In genomic region chr9:131657456-131657855, GRCh38 we compare ENCODE assay signal across 13 cellular contexts.
DNase-seq lines count a peak whose midpoint lies in the region; ATAC-seq, FAIRE-seq and TF ChIP-seq lines count a peak whose summit lies in the region.
"Had no signal": no experiment of that assay in that cellular context is flagged by ENCODE, and none has a peak within 500 bp of the region (broad histone marks: within the 10 kb centered on the region; RNA-seq: fewer than 3 reads in every experiment).

No MANE protein-coding gene starts in this region.

- POLR2A ChIA-PET in HepG2 (lab: Yijun Ruan, JAX): no interaction called here
- POLR2A ChIA-PET in activated CD4-positive, alpha-beta memory T cell treated with anti-CD3 and anti-CD28 coated beads, Interleukin-2, amount 10 ng/mL, durations not matched to agents 7 days and 5 days (lab: Charles Lee): interaction anchor here (2.1 to 6.4 kb wide), 4 partner anchors 10 to 75 kb away, joined by 6 to 61 read pairs (median 16); no protein-coding TSS in a partner anchor

- H4K20me1 ChIP-seq in HepG2 (ENCODE audit: insufficient read depth, low read length): no peaks in the 10 kb centered on the region
- H4K20me1 ChIP-seq in keratinocyte (ENCODE audit: control insufficient read depth, extremely low read depth, insufficient read depth, low read length): no peaks in the 10 kb centered on the region

- WGBS in right lobe of liver (ENCODE audit: insufficient coverage, low coverage, low lambda C conversion rate, missing lambda C conversion rate): 89% methylated on average over 5 of the region's 8 CpGs
- 84% methylated on average over 8 of the region's 8 CpGs for WGBS in HepG2 (ENCODE audit: low lambda C conversion rate)
- 70 to 73% methylated on average over 8 of the region's 8 CpGs for WGBS in upper lobe of left lung, 2 donors

- no peak overlapping the region for H2AFZ ChIP-seq in HepG2 (ENCODE audit: low read length)
- no peak overlapping the region for H2AFZ ChIP-seq in keratinocyte (ENCODE audit: control insufficient read depth, low read length)

- H3K36me3 Mint-ChIP-seq in activated CD4-positive, alpha-beta memory T cell treated with anti-CD3 and anti-CD28 coated beads, Interleukin-2, amount 10 ng/mL, durations not matched to agents 7 days and 5 days (ENCODE audit: low read depth): peaks cover 27% of the 10 kb centered on the region

- no peak for TF ChIP-seq EP300 in HepG2 (IDR thresholded peaks at IDR 0.05; ENCODE audit: low read depth in 2 of 2, low read length in 2 of 2)
- no peak for TF ChIP-seq EP300 in HepG2 (CRISPR knock-in tag; IDR thresholded peaks at IDR 0.05; ENCODE audit: borderline replicate concordance)
- TF ChIP-seq EP300 in upper lobe of left lung (IDR thresholded peaks at IDR 0.05): no peak

- no TSS peak for BruUV-seq in HepG2 (replicated peaks; lab: Mats Ljungman, UMichigan)

- no peaks in the 10 kb centered on the region for H3K9me3 Mint-ChIP-seq in activated CD4-positive, alpha-beta memory T cell treated with anti-CD3 and anti-CD28 coated beads, Interleukin-2, amount 10 ng/mL, durations not matched to agents 7 days and 5 days

- H3K9me3 ChIP-seq in right lobe of liver: no peaks in the 10 kb centered on the region
- H3K9me3 ChIP-seq in HepG2 (ENCODE audit: low read length): no peaks in the 10 kb centered on the region
- no peaks in the 10 kb centered on the region for H3K9me3 ChIP-seq in keratinocyte (ENCODE audit: control insufficient read depth, low read depth, low read length)
- no peaks in the 10 kb centered on the region for H3K9me3 ChIP-seq in upper lobe of left lung
- H3K9me3 ChIP-seq: SJCRH30 had no signal

- no peaks in the 10 kb centered on the region for H3K9me1 ChIP-seq in keratinocyte (ENCODE audit: control insufficient read depth, extremely low read depth, insufficient read depth, low read length)

- FAIRE-seq in HepG2 (lab: Jason Lieb, UNC): no peak
- no peak for FAIRE-seq in keratinocyte (lab: Jason Lieb, UNC)

- dilution Hi-C loops in keratinocyte (cut with MboI; ENCODE audit: extremely low pct_ligation_motif_present, low sequenced_read_pairs): no loop called here

- H3K9ac ChIP-seq in HepG2 (ENCODE audit: insufficient read depth, low read depth, low read length) (no peak overlapping the region), keratinocyte (ENCODE audit: control insufficient read depth, extremely low read depth, insufficient read depth, low read length) (no peak overlapping the region)

- TF ChIP-seq POLR2A in right lobe of liver (IDR thresholded peaks at IDR 0.05): no peak
- no peak for TF ChIP-seq POLR2A in HepG2 (IDR thresholded peaks at IDR 0.05; ENCODE audit: insufficient read depth in 1 of 2, low read depth in 2 of 2, low read length in 2 of 2)
- TF ChIP-seq POLR2A in upper lobe of left lung (IDR thresholded peaks at IDR 0.05): no peak

- H3K4me3 Mint-ChIP-seq in activated CD4-positive, alpha-beta memory T cell treated with anti-CD3 and anti-CD28 coated beads, Interleukin-2, amount 10 ng/mL, durations not matched to agents 7 days and 5 days: no peak overlapping the region

- peaks cover 42% of the 10 kb centered on the region for H3K79me2 ChIP-seq in HepG2 (ENCODE audit: insufficient read depth, low read length)
- H3K79me2 ChIP-seq in keratinocyte (ENCODE audit: control insufficient read depth, insufficient read depth, low read length): peaks cover 24% of the 10 kb centered on the region

- intact Hi-C loops in right lobe of liver (cut with DNase I) (loop anchor here in 1 of 2 donors (10.0 kb wide), 1 partner anchor 77 kb away; no protein-coding TSS in a partner anchor), HepG2 (cut with micrococcal nuclease; ENCODE audit: unreplicated experiment) (loop anchor here (5.0 kb wide), 1 partner anchor 50 kb away; no protein-coding TSS in a partner anchor)

- H3K4me2 ChIP-seq in HepG2 (ENCODE audit: low read depth, low read length): no peak overlapping the region
- H3K4me2 ChIP-seq in keratinocyte (ENCODE audit: control insufficient read depth, extremely low read depth, insufficient read depth, low read depth, low read length): peak overlapping the region; percentile 74

- TF ChIP-seq RAD21 in HepG2 (CRISPR knock-in tag; IDR thresholded peaks at IDR 0.05): no peak

- H3K36me3 ChIP-seq in right lobe of liver (no peaks in the 10 kb centered on the region), HepG2 (replicated peaks in 1 of 2; ENCODE audit: control insufficient read depth in 1 of 2, insufficient read depth in 2 of 2, low read length in 2 of 2) (no peaks in the 10 kb centered on the region; a peak in 1 of 5 replicates), keratinocyte (ENCODE audit: control insufficient read depth in 2 of 2, extremely low read depth in 1 of 2, insufficient read depth in 2 of 2, low read length in 2 of 2) (no peaks in the 10 kb centered on the region), upper lobe of left lung (no peaks in the 10 kb centered on the region)
- H3K36me3 ChIP-seq: SJCRH30 had no signal

- peaks cover 86% of the 10 kb centered on the region for H3K4me1 Mint-ChIP-seq in activated CD4-positive, alpha-beta memory T cell treated with anti-CD3 and anti-CD28 coated beads, Interleukin-2, amount 10 ng/mL, durations not matched to agents 7 days and 5 days

- no peaks in the 10 kb centered on the region for H3K27me3 Mint-ChIP-seq in activated CD4-positive, alpha-beta memory T cell treated with anti-CD3 and anti-CD28 coated beads, Interleukin-2, amount 10 ng/mL, durations not matched to agents 7 days and 5 days

- DNase-seq in right lobe of liver: no peak
- DNase-seq in HepG2 (ENCODE audit: low spot score): no peak
- DNase-seq in activated CD4-positive, alpha-beta memory T cell treated with anti-CD3 and anti-CD28 coated beads, Interleukin-2, amount 10 ng/mL, durations not matched to agents 7 days and 5 days: no peak
- DNase-seq in keratinocyte (ENCODE audit: low read depth, low spot score): no peak
- no peak for DNase-seq in upper lobe of left lung
- no peak for DNase-seq in NCI-H345 (lab: John Stamatoyannopoulos, UW)
- no peak for DNase-seq in activated effector memory CD4-positive, alpha-beta T cell treated with Interleukin-2 at 50 U/mL for 16 hours
- DNase-seq: DMS 273 treated with DMSO at 0.1 percent for 48 hours, GOT3, kidney glomerular epithelial cell, NCI-H1092, SJCRH30 had no signal

- H3K27me3 ChIP-seq in right lobe of liver: no peaks in the 10 kb centered on the region
- no peaks in the 10 kb centered on the region for H3K27me3 ChIP-seq in HepG2 (ENCODE audit: control insufficient read depth in 1 of 2, insufficient read depth in 2 of 2, low read length in 2 of 2)
- no peaks in the 10 kb centered on the region for H3K27me3 ChIP-seq in keratinocyte (ENCODE audit: control insufficient read depth, extremely low read depth, insufficient read depth, low read length)
- no peaks in the 10 kb centered on the region for H3K27me3 ChIP-seq in upper lobe of left lung
- H3K27me3 ChIP-seq: SJCRH30 had no signal

- CTCF ChIA-PET in HepG2 (lab: Yijun Ruan, JAX; ENCODE audit: low intra/inter-chr PET ratio, low total read pairs): interaction anchor here (3.0 kb wide), 1 partner anchor 82 kb away, joined by 8 read pairs; the partner anchor contains the start of gene RAPGEF1
- CTCF ChIA-PET in activated CD4-positive, alpha-beta memory T cell treated with anti-CD3 and anti-CD28 coated beads, Interleukin-2, amount 10 ng/mL, durations not matched to agents 7 days and 5 days (lab: Charles Lee): no interaction called here

- H3K4me1 ChIP-seq in right lobe of liver (peaks cover 0 to 36% (median 17%) of the 10 kb centered on the region in 4 donors), HepG2 (ENCODE audit: insufficient read depth, low read length) (peaks cover 46% of the 10 kb centered on the region), keratinocyte (ENCODE audit: control insufficient read depth, extremely low read depth, insufficient read depth, low read length) (peaks cover 40% of the 10 kb centered on the region), upper lobe of left lung (peaks cover 49 to 76% (median 64%) of the 10 kb centered on the region in 4 donors)

- H3K4me3 ChIP-seq in right lobe of liver: no peak overlapping the region
- no peak overlapping the region for H3K4me3 ChIP-seq in HepG2 (replicated peaks in 1 of 3; ENCODE audit: insufficient read depth in 1 of 3, low read depth in 2 of 3, low read length in 3 of 3)
- H3K4me3 ChIP-seq in keratinocyte (ENCODE audit: control insufficient read depth in 2 of 3, extremely low read depth in 1 of 3, insufficient read depth in 2 of 3, low read depth in 1 of 3, low read length in 3 of 3): no peak overlapping the region
- H3K4me3 ChIP-seq in upper lobe of left lung: no peak overlapping the region
- H3K4me3 ChIP-seq: SJCRH30 had no signal

- H3K27ac ChIP-seq in right lobe of liver: peak overlapping the region; percentile 1 to 34 (median 24)
- H3K27ac ChIP-seq in HepG2 (ENCODE audit: extremely low read length, insufficient read depth, low read length): no peak overlapping the region
- H3K27ac ChIP-seq in keratinocyte (ENCODE audit: control insufficient read depth, insufficient read depth, low read length): peak overlapping the region; percentile 67
- peak overlapping the region; percentile 70 to 87 (median 82) for H3K27ac ChIP-seq in upper lobe of left lung

- ATAC-seq in right lobe of liver (no peak), HepG2 (no peak), upper lobe of left lung (ENCODE audit: low FRiP score in 2 of 2) (no peak), GM19324 (IDR thresholded peaks at IDR 0.05; ENCODE audit: low FRiP score, unreplicated experiment) (no peak)

- peak overlapping the region; percentile 90 for H3K27ac Mint-ChIP-seq in activated CD4-positive, alpha-beta memory T cell treated with anti-CD3 and anti-CD28 coated beads, Interleukin-2, amount 10 ng/mL, durations not matched to agents 7 days and 5 days

- in situ Hi-C loops in HepG2 (cut with HindIII; ENCODE audit: extremely low pct_ligation_motif_present, low pct_unique_long_range_greater_than_20kb): loop anchor here (10.0 kb wide), 1 partner anchor 77 kb away; no protein-coding TSS in a partner anchor

- no peak for TF ChIP-seq CTCF in right lobe of liver (IDR thresholded peaks at IDR 0.05)
- no peak for TF ChIP-seq CTCF in HepG2 (CRISPR knock-in tag; IDR thresholded peaks at IDR 0.05)
- no peak for TF ChIP-seq CTCF in keratinocyte (optimal IDR thresholded peaks at IDR 0.05 in 1 of 3, IDR thresholded peaks at IDR 0.05 in 1 of 3, conservative IDR thresholded peaks at IDR 0.05 in 1 of 3; ENCODE audit: extremely low read depth in 1 of 3, insufficient read depth in 2 of 3, low read length in 3 of 3)
- TF ChIP-seq CTCF in upper lobe of left lung (IDR thresholded peaks at IDR 0.05): no peak
